Comparison of ENCODE assay signal across 8 cellular contexts in the genomic region with DNA sequence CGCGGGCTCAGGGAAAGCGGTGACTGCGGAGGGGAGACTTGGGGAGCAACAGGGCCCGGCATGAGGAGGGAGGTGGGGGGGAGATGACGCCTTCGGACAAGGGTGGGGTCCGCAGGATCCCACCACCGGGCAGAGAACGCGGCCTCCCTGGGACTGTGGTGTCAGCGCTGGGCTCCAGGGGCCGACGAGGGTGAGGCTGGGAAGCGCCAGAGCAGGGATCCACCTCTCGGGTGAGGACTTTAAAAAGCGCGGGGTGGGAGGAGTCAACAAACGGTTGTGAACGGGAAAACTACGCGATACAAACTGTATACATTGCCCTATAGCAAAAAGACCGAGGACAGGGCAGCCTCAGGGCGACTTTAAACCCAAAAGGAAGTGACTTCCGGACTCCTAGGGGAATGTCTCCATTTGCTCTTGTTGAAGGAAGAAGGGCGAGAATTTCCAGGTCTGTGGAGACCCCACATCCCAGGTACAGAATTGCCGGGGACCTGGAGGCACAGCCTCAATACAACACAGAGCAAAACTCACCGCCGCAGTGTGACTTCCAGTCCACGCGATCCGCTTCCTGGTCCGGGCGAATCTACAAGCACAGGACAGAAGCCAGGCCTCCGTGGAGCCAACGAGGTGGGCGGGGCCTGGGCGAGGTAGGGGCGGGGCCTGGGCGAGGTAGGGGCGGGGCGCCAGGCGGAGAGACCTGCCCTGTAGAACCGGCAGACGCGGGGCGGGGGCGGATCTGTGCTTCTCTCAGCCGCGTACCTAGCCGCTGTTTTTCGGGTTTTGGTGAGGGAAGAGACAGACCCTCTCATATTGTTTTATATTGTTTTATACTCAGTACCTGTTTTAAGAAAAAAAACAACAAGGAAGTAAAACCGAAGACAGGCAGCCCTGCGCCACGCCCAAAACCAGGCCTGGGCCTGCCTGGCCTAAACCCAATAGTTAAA. TPM values are rescaled to one million over a fixed set of nuclear protein-coding genes. Genes with fewer than 3 reads are reported as not detected.
DNase-seq lines count a peak whose midpoint lies in the region; TF ChIP-seq lines count a peak whose summit lies in the region.

A gene (minus strand): TSS at position 588 of the 941 bp plus-strand sequence. CDS start 5,555 bp downstream, outside the sequence.

- H3K4me3 ChIP-seq in MG63 = peak within 1 kb of the TSS; percentile 68
- peak within 1 kb of the TSS; percentile 91 for H3K4me3 ChIP-seq in adipocyte (ENCODE audit: low read length)
- H3K4me3 ChIP-seq in transverse colon = peak within 1 kb of the TSS; percentile 49 to 88 (median 67)

- no peaks in the 10 kb centered on the region for H3K36me3 ChIP-seq in MG63
- H3K36me3 ChIP-seq in adipocyte (ENCODE audit: control insufficient read depth, insufficient read depth, low read length, severe bottlenecking) = no peaks in the 10 kb centered on the region
- H3K36me3 ChIP-seq in transverse colon = peaks cover 0 to 5% (median 2%) of the 10 kb centered on the region in 4 donors

- in situ Hi-C loops in transverse colon (cut with MboI; ENCODE audit: low pct_ligation_motif_present in 1 of 4, low pct_unique_long_range_greater_than_20kb in 1 of 4, low sequenced_read_pairs in 3 of 4) = no loop called here

- H3K9me3 ChIP-seq in MG63 (no peaks in the 10 kb centered on the region), adipocyte (ENCODE audit: control insufficient read depth, low read length) (no peaks in the 10 kb centered on the region), transverse colon (no peaks in the 10 kb centered on the region)

- H3K27me3 ChIP-seq in MG63 (no peaks in the 10 kb centered on the region), adipocyte (replicated peaks; ENCODE audit: control insufficient read depth, insufficient read depth, low read length) (no peaks in the 10 kb centered on the region), transverse colon (no peaks in the 10 kb centered on the region)

- H3K27ac ChIP-seq in transverse colon = peak within 1 kb of the TSS; percentile 90 to 97 (median 96)

- TF ChIP-seq EP300 in transverse colon (IDR thresholded peaks at IDR 0.05; ENCODE audit: low read depth) = no peak

- H3K9ac ChIP-seq in adipocyte (ENCODE audit: low read length) = peak within 1 kb of the TSS; percentile 88

- intact Hi-C loops in cardiac septum (cut with DNase I) = loop anchor here (2.0 kb wide), 1 partner anchor 20 kb away; no protein-coding TSS in a partner anchor
- intact Hi-C loops in posterior cingulate gyrus (cut with DNase I) = no loop called here
- intact Hi-C loops in transverse colon (cut with DNase I; ENCODE audit: low total_unique reads) = no loop called here

- TF ChIP-seq POLR2A in transverse colon (IDR thresholded peaks at IDR 0.05) = peak; percentile 82

- DNase-seq in Daoy (ENCODE audit: low read depth) (peak; percentile 92), H4 (ENCODE audit: low spot score) (peak; percentile 83), MG63 (peak; percentile 75), SW480 (ENCODE audit: low spot score) (peak; percentile 78), adipocyte (ENCODE audit: low read depth) (peak; percentile 89), cardiac septum (ENCODE audit: low spot score) (peak; percentile 96), posterior cingulate gyrus (peak; percentile 53 to 96 (median 76)), transverse colon (peak; percentile 95)

- H3K4me1 ChIP-seq in adipocyte (ENCODE audit: control insufficient read depth, insufficient read depth, low read length) (peaks cover 5% of the 10 kb centered on the region), transverse colon (peaks cover 8 to 26% (median 13%) of the 10 kb centered on the region in 4 donors)

- 1 to 13% methylated on average over 3 to 51 of the region's 55 CpGs for WGBS in transverse colon (ENCODE audit: low coverage in 1 of 2), 2 donors

- TF ChIP-seq CTCF in transverse colon (IDR thresholded peaks at IDR 0.05) = no peak

RNA-seq across cellular contexts. Expression of the gene that starts here (rescaled TPM):
- total RNA-seq in Daoy (2014; rRNA removed; shearing (Covaris generic)) = 3.0 TPM in 2 replicates
- 7.3 and 7.6 TPM in 2 replicates for total RNA-seq in H4 (2014; rRNA removed; shearing (Covaris generic))
- total RNA-seq in MG63 (2014; rRNA removed; shearing (Covaris generic); ENCODE audit: low replicate concordance) = 1.5 and 2.3 TPM in 2 replicates
- total RNA-seq in cardiac septum = 1.3 TPM
- 10 to 100 TPM in 3 of 4 donors, 1 to 10 TPM in 1; 3.4 to 12.6 (median 11.8) TPM for total RNA-seq in transverse colon

Comparison
In these comparisons a context has a peak if more than half of its experiments do, and no peak if none do; other contexts are left out.
1. Peak in every context shown above with its lines: DNase-seq, H3K4me3 ChIP-seq and H3K27ac ChIP-seq.